Comparison of ENCODE assay signal across 13 cellular contexts in the genomic region with DNA sequence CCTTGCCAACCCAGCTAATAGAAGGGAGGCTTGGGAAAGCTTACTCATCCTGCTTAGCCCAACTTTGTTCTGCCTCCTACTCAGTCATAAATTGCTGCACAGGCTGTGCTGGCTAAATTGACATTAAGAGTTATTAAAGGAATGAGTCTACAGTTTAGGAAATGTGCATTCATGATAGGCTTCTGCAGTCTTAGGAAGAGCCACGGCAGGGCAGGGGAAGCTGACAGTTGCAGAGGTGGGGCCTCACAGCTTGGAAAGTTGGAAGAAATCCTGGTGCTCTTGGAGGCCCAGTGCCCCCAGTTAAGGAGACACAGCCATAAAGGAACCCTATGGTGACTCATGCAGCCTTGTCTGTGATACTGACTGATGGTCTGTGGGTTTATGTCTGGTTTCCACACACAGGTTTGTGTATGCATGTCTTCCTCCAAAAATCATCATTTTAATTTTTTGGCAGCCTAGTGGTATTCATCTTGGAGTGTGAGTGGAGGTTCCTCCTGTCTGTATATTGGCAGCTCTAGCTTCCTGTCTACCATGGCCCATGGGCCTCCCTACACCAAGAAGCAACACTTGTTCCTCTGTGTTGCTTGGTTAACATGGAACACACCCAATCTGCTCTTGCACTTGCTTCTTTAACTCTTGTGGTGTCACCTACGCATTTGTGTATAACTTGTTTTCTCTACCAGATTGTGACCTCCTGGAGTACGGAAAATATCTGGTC.
DNase-seq lines count a peak whose midpoint lies in the region; TF ChIP-seq lines count a peak whose summit lies in the region.
"Had no signal": no experiment of that assay in that cellular context is flagged by ENCODE, and none has a peak within 500 bp of the region (broad histone marks: within the 10 kb centered on the region; RNA-seq: fewer than 3 reads in every experiment).

No MANE protein-coding gene starts in this region.

- H3K4me1 Mint-ChIP-seq in activated T-helper 2 cell treated with anti-CD3 and anti-CD28 coated beads, Interferon-gamma antibody, Interleukin-2, Interleukin-4, amounts not matched to agents 10 μg/mL and 5 μg/mL and 100 μg/mL, durations not matched to agents 14 hours and 24 hours and 36 hours (ENCODE audit: low read depth) = peaks cover 8% of the 10 kb centered on the region

- H3K27me3 Mint-ChIP-seq in activated T-helper 2 cell treated with anti-CD3 and anti-CD28 coated beads, Interferon-gamma antibody, Interleukin-2, Interleukin-4, amounts not matched to agents 10 μg/mL and 5 μg/mL and 100 μg/mL, durations not matched to agents 14 hours and 24 hours and 36 hours (ENCODE audit: low read depth) = no peaks in the 10 kb centered on the region

- TF ChIP-seq CTCF in brain microvascular endothelial cell (IDR thresholded peaks at IDR 0.05; ENCODE audit: low read depth, low read length, missing control alignments) = no peak

- H3K36me3 ChIP-seq in brain microvascular endothelial cell (replicated peaks) = no peaks in the 10 kb centered on the region
- H3K36me3 ChIP-seq: gastroesophageal sphincter, tibial nerve had no signal

- H3K9me3 Mint-ChIP-seq in activated T-helper 2 cell treated with anti-CD3 and anti-CD28 coated beads, Interferon-gamma antibody, Interleukin-2, Interleukin-4, amounts not matched to agents 10 μg/mL and 5 μg/mL and 100 μg/mL, durations not matched to agents 14 hours and 24 hours and 36 hours = no peaks in the 10 kb centered on the region
- H3K9me3 Mint-ChIP-seq: WTC11 had no signal

- H3K27me3 ChIP-seq in brain microvascular endothelial cell (replicated peaks) = no peaks in the 10 kb centered on the region
- H3K27me3 ChIP-seq: gastroesophageal sphincter, tibial nerve had no signal

- H3K27ac Mint-ChIP-seq in activated T-helper 2 cell treated with anti-CD3 and anti-CD28 coated beads, Interferon-gamma antibody, Interleukin-2, Interleukin-4, amounts not matched to agents 10 μg/mL and 5 μg/mL and 100 μg/mL, durations not matched to agents 14 hours and 24 hours and 36 hours = no peak overlapping the region
- H3K27ac Mint-ChIP-seq: WTC11 had no signal

- in situ Hi-C loops in brain microvascular endothelial cell (cut with HindIII; ENCODE audit: low pct_ligation_motif_present, low sequenced_read_pairs) = no loop called here

- no peak overlapping the region for H3K27ac ChIP-seq in brain microvascular endothelial cell
- H3K27ac ChIP-seq: tibial nerve had no signal

- H3K4me3 Mint-ChIP-seq in activated T-helper 2 cell treated with anti-CD3 and anti-CD28 coated beads, Interferon-gamma antibody, Interleukin-2, Interleukin-4, amounts not matched to agents 10 μg/mL and 5 μg/mL and 100 μg/mL, durations not matched to agents 14 hours and 24 hours and 36 hours (ENCODE audit: low read depth) = no peak overlapping the region
- H3K4me3 Mint-ChIP-seq: WTC11 had no signal

- intact Hi-C loops in activated T-helper 2 cell treated with anti-CD3 and anti-CD28 coated beads, Interferon-gamma antibody, Interleukin-2, Interleukin-4, amounts not matched to agents 10 μg/mL and 5 μg/mL and 100 μg/mL, durations not matched to agents 14 hours and 24 hours and 36 hours (cut with micrococcal nuclease) = no loop called here

- peak; percentile 63 for DNase-seq in AG20443 (ENCODE audit: low spot score)
- peak; percentile 39 to 48 for DNase-seq in Kasumi-1 (lab: John Stamatoyannopoulos, UW)
- peak; percentile 35 for DNase-seq in brain microvascular endothelial cell
- peak; percentile 50 for DNase-seq in myocyte (ENCODE audit: low read depth)
- DNase-seq in NCI-H2107 treated with DMSO at 0.1 percent for 48 hours (lab: John Stamatoyannopoulos, UW; ENCODE audit: unreplicated experiment) = no peak
- DNase-seq in NCI-H1930 (lab: John Stamatoyannopoulos, UW) = no peak
- DNase-seq in activated T-helper 2 cell treated with anti-CD3 and anti-CD28 coated beads, Interferon-gamma antibody, Interleukin-2, Interleukin-4, amounts not matched to agents 10 μg/mL and 5 μg/mL and 100 μg/mL, durations not matched to agents 14 hours and 24 hours and 36 hours (ENCODE audit: low spot score) = no peak
- DNase-seq in NCI-H526 (lab: John Stamatoyannopoulos, UW) = no peak
- DNase-seq: activated naive CD4-positive, alpha-beta T cell treated with anti-CD3 and anti-CD28 coated beads, Interleukin-2, amount 50 U/mL, for 16 hours; stimulated activated CD4-positive, alpha-beta T cell treated with anti-CD3 and anti-CD28 coated beads, Interleukin-2, amount 100 ng/mL, for 24 hours had no signal

- no peaks in the 10 kb centered on the region for H3K36me3 Mint-ChIP-seq in activated T-helper 2 cell treated with anti-CD3 and anti-CD28 coated beads, Interferon-gamma antibody, Interleukin-2, Interleukin-4, amounts not matched to agents 10 μg/mL and 5 μg/mL and 100 μg/mL, durations not matched to agents 14 hours and 24 hours and 36 hours (ENCODE audit: low read depth)
- H3K36me3 Mint-ChIP-seq: WTC11 had no signal

- H3K4me3 ChIP-seq in brain microvascular endothelial cell (ENCODE audit: low read depth, low read length) = no peak overlapping the region
- H3K4me3 ChIP-seq: gastroesophageal sphincter, tibial nerve had no signal

Comparison
In these comparisons a context has a peak if more than half of its experiments do, and no peak if none do; other contexts are left out.
1. DNase-seq: peak in AG20443 (single experiment), Kasumi-1 (2 of 2), brain microvascular endothelial cell (single experiment) and myocyte (single experiment); none in NCI-H2107 treated with DMSO at 0.1 percent for 48 hours (single experiment), NCI-H1930 (0 of 2), activated T-helper 2 cell treated with anti-CD3 and anti-CD28 coated beads, Interferon-gamma antibody, Interleukin-2, Interleukin-4, amounts not matched to agents 10 μg/mL and 5 μg/mL and 100 μg/mL, durations not matched to agents 14 hours and 24 hours and 36 hours (single experiment) and NCI-H526 (0 of 2).